In genomic region chr3:11845661-11846060, GRCh38 we compare ENCODE assay signal across 8 cellular contexts. TPM values are rescaled to one million over a fixed set of nuclear protein-coding genes. Genes with fewer than 3 reads are reported as not detected.
DNase-seq lines count a peak whose midpoint lies in the region; ATAC-seq and TF ChIP-seq lines count a peak whose summit lies in the region.

No MANE protein-coding gene starts in this region.

- H3K27ac ChIP-seq in esophagus (ENCODE audit: low read depth in 2 of 2, low read length in 1 of 2) (peak overlapping the region in 1 of 2 donors; percentile 91), prostate gland (peak overlapping the region in 1 of 2 donors; percentile 81)

- no peak for ATAC-seq in activated CD4-positive, CD25-positive, alpha-beta regulatory T cell treated with anti-CD3 and anti-CD28 coated beads, Interleukin-2, amount 50 U/mL, for 24 hours
- no peak for ATAC-seq in GM19328 (IDR thresholded peaks at IDR 0.05; ENCODE audit: unreplicated experiment)

- peak; percentile 23 for DNase-seq in GM13977 (ENCODE audit: low spot score)
- peak; percentile 49 for DNase-seq in RKO (ENCODE audit: low spot score)
- no peak for DNase-seq in prostate gland (ENCODE audit: low spot score)
- no peak for DNase-seq in activated CD8-positive, alpha-beta memory T cell treated with anti-CD3 and anti-CD28 coated beads, Interleukin-2, amount 50 U/mL, for 48 hours
- DNase-seq in COLO829 (ENCODE audit: low spot score): no peak

- H3K4me3 ChIP-seq in esophagus (ENCODE audit: low read depth in 1 of 2, low read length in 2 of 2): peak overlapping the region; percentile 98 to 99
- H3K4me3 ChIP-seq in prostate gland: peak overlapping the region; percentile 75 to 79

- TF ChIP-seq CTCF in GM13977 (IDR thresholded peaks at IDR 0.05; ENCODE audit: extremely low read depth, insufficient read depth, missing control alignments) (no peak), prostate gland (IDR thresholded peaks at IDR 0.05) (no peak)

- peaks cover 0 to 8% of the 10 kb centered on the region in 2 donors for H3K36me3 ChIP-seq in esophagus (ENCODE audit: control insufficient read depth in 2 of 2, insufficient read depth in 2 of 2, low read length in 1 of 2)
- no peaks in the 10 kb centered on the region for H3K36me3 ChIP-seq in prostate gland

- H3K9me3 ChIP-seq in esophagus (ENCODE audit: control insufficient read depth in 2 of 2, insufficient read depth in 1 of 2, low read depth in 1 of 2, low read length in 1 of 2): peaks cover 0 to 2% of the 10 kb centered on the region in 2 donors
- no peaks in the 10 kb centered on the region for H3K9me3 ChIP-seq in prostate gland

- H3K27me3 ChIP-seq in esophagus (ENCODE audit: control insufficient read depth in 1 of 2, insufficient read depth in 2 of 2, low read length in 2 of 2): no peaks in the 10 kb centered on the region
- H3K27me3 ChIP-seq in prostate gland (replicated peaks; ENCODE audit: insufficient read depth): no peaks in the 10 kb centered on the region

- intact Hi-C loops in prostate gland (cut with DNase I): loop anchor here (10.0 kb wide), 1 partner anchor 191 kb away; no protein-coding TSS in a partner anchor

- no peak for TF ChIP-seq POLR2A in prostate gland (IDR thresholded peaks at IDR 0.05)

- H3K4me1 ChIP-seq in esophagus (ENCODE audit: control insufficient read depth in 2 of 2, insufficient read depth in 2 of 2, low read length in 1 of 2) (peaks cover 0 to 2% of the 10 kb centered on the region in 2 donors), prostate gland (replicated peaks) (peaks cover 9% of the 10 kb centered on the region)

- in situ Hi-C loops in GM13977 (cut with MboI; ENCODE audit: low pct_unique_long_range_greater_than_20kb, low sequenced_read_pairs, unreplicated experiment): no loop called here

- 7 to 11% methylated on average over 6 of the region's 6 CpGs for WGBS in esophagus, 2 donors
- 10% methylated on average over 6 of the region's 6 CpGs for WGBS in prostate gland

RNA-seq across cellular contexts. Expression of gene TAMM41, which starts 1.0 kb away (rescaled TPM):
- 10 to 100 TPM; 10.8 to 12.3 TPM for polyA plus RNA-seq in esophagus
- total RNA-seq in prostate gland: 10 to 100 TPM; 11.2 to 18.8 TPM

Comparison
In these comparisons a context has a peak if more than half of its experiments do, and no peak if none do; other contexts are left out.
1. DNase-seq: peak in GM13977 (single experiment) and RKO (single experiment); none in prostate gland (single experiment), activated CD8-positive, alpha-beta memory T cell treated with anti-CD3 and anti-CD28 coated beads, Interleukin-2, amount 50 U/mL, for 48 hours (single experiment) and COLO829 (single experiment).